Comparison of ENCODE assay signal across 38 cellular contexts in genomic region chr4:38876636-38877035, GRCh38. TPM values are rescaled to one million over a fixed set of nuclear protein-coding genes. Genes with fewer than 3 reads are reported as not detected.
"Had no signal": no experiment of that assay in that cellular context is flagged by ENCODE, and none has a peak within 500 bp of the region (broad histone marks: within the 10 kb centered on the region; RNA-seq: fewer than 3 reads in every experiment).

No MANE protein-coding gene starts in this region.

- ATAC-seq: activated CD8-positive, alpha-beta T cell treated with anti-CD3 and anti-CD28 coated beads for 36 hours; activated naive CD4-positive, alpha-beta T cell treated with anti-CD3 and anti-CD28 coated beads, Interleukin-2, amount 50 U/mL, for 72 hours; activated T-cell treated with anti-CD3 and anti-CD28 coated beads, Interleukin-2, amount 50 U/mL, for 4 hours; activated T-cell treated with anti-CD3 and anti-CD28 coated beads, Interleukin-2, amount 50 U/mL, for 72 hours; activated T-helper 17 cell treated with anti-CD3 and anti-CD28 coated beads, Interleukin-2, amount 50 U/mL, for 72 hours; body of pancreas had no signal

- H3K4me1 Mint-ChIP-seq: activated B cell treated with CpG ODN at 0.5 μM for 24 hours; activated CD4-positive, alpha-beta T cell treated with anti-CD3 and anti-CD28 coated beads, Interleukin-2, amount 10 ng/mL, durations not matched to agents 24 days and 14 days; activated naive CD8-positive, alpha-beta T cell treated with anti-CD3 and anti-CD28 coated beads for 36 hours; activated T-helper 17 cell treated with anti-CD3 and anti-CD28 coated beads, Interleukin-2, amount 50 U/mL, for 72 hours had no signal

- H3K36me3 Mint-ChIP-seq: activated CD4-positive, alpha-beta memory T cell treated with anti-CD3 and anti-CD28 coated beads for 36 hours; activated naive CD4-positive, alpha-beta T cell treated with anti-CD3 and anti-CD28 coated beads, Interleukin-2, amount 50 U/mL, for 72 hours; activated naive CD8-positive, alpha-beta T cell treated with anti-CD3 and anti-CD28 coated beads for 36 hours had no signal

- H3K27ac ChIP-seq: ascending aorta, body of pancreas, brain microvascular endothelial cell, breast epithelium, VCaP had no signal

- H3K4me1 ChIP-seq: ascending aorta, breast epithelium had no signal

- H3K27me3 ChIP-seq: adrenal gland, ascending aorta, body of pancreas, brain microvascular endothelial cell, breast epithelium had no signal

- FAIRE-seq: TTC549 had no signal

- DNase-seq: activated B cell treated with CpG ODN at 0.5 μM for 24 hours; activated CD4-positive, alpha-beta memory T cell treated with anti-CD3 and anti-CD28 coated beads for 36 hours; activated CD4-positive, alpha-beta T cell treated with anti-CD3 and anti-CD28 coated beads for 4 hours; activated CD4-positive, alpha-beta T cell treated with anti-CD3 and anti-CD28 coated beads, Interleukin-2, amount 10 ng/mL, durations not matched to agents 24 days and 14 days; activated CD4-positive, alpha-beta T cell treated with anti-CD3 and anti-CD28 coated beads, Interleukin-2, amount 50 U/mL, for 1 hour; activated CD4-positive, alpha-beta T cell treated with anti-CD3 and anti-CD28 coated beads, Interleukin-2, amount 50 U/mL, for 4 hours; activated CD4-positive, CD25-positive, alpha-beta regulatory T cell treated with anti-CD3 and anti-CD28 coated beads, Interleukin-2, amount 50 U/mL, for 72 hours; activated CD8-positive, alpha-beta memory T cell treated with anti-CD3 and anti-CD28 coated beads, Interleukin-2, amount 50 U/mL, for 4 hours; activated CD8-positive, alpha-beta T cell treated with anti-CD3 and anti-CD28 coated beads for 36 hours; activated effector memory CD4-positive, alpha-beta T cell treated with anti-CD3 and anti-CD28 coated beads, Interleukin-2, amount 50 U/mL, for 16 hours; activated gamma-delta T cell treated with Interleukin-2 at 50 U/mL for 16 hours; activated naive CD4-positive, alpha-beta T cell; activated naive CD4-positive, alpha-beta T cell treated with anti-CD3 and anti-CD28 coated beads for 36 hours; activated naive CD4-positive, alpha-beta T cell treated with anti-CD3 and anti-CD28 coated beads, Interleukin-2, amount 50 U/mL, for 16 hours; activated naive CD8-positive, alpha-beta T cell treated with anti-CD3 and anti-CD28 coated beads for 36 hours; activated T-cell treated with anti-CD3 and anti-CD28 coated beads for 4 hours; activated T-cell treated with anti-CD3 and anti-CD28 coated beads, Interleukin-2, amount 50 U/mL, for 1 hour; activated T-cell treated with anti-CD3 and anti-CD28 coated beads, Interleukin-2, amount 50 U/mL, for 4 hours; activated T-cell treated with anti-CD3 and anti-CD28 coated beads, Interleukin-2, amount 50 U/mL, for 72 hours; amygdala; anterior cingulate cortex; body of pancreas; brain microvascular endothelial cell; central memory CD4-positive, alpha-beta T cell; T-helper 1 cell; T-helper 2 cell; T-helper 9 cell had no signal

- H3K4me3 Mint-ChIP-seq: activated B cell treated with CpG ODN at 0.5 μM for 24 hours; activated CD4-positive, alpha-beta memory T cell treated with anti-CD3 and anti-CD28 coated beads for 36 hours; activated CD4-positive, alpha-beta T cell treated with anti-CD3 and anti-CD28 coated beads, Interleukin-2, amount 10 ng/mL, durations not matched to agents 24 days and 14 days; activated CD8-positive, alpha-beta T cell treated with anti-CD3 and anti-CD28 coated beads for 36 hours; activated naive CD4-positive, alpha-beta T cell treated with anti-CD3 and anti-CD28 coated beads for 36 hours; activated naive CD8-positive, alpha-beta T cell treated with anti-CD3 and anti-CD28 coated beads for 36 hours; activated T-cell treated with anti-CD3 and anti-CD28 coated beads, Interleukin-2, amount 50 U/mL, for 4 hours; activated T-cell treated with anti-CD3 and anti-CD28 coated beads, Interleukin-2, amount 50 U/mL, for 72 hours; activated T-helper 1 cell treated with anti-CD3 and anti-CD28 coated beads, Interleukin-12 subunit alpha, Interleukin-12 subunit beta, Interleukin-2, Interleukin-4 antibody, amounts not matched to agents 30 ng/mL and 10 ng/mL and 1 ng/mL, durations not matched to agents 14 hours and 24 hours and 36 hours; activated T-helper 17 cell treated with anti-CD3 and anti-CD28 coated beads, Interleukin-2, amount 50 U/mL, for 72 hours; T-helper 1 cell treated with Interleukin-12 subunit alpha and Interleukin-12 subunit beta and Interleukin-4 antibody, amounts not matched to agents 30 μg/mL and 1 μg/mL, for 36 hours; T-helper 2 cell treated with Interferon-gamma antibody and Interleukin-4, amounts not matched to agents 5 μg/mL and 100 μg/mL, for 36 hours had no signal

- H3K9me3 Mint-ChIP-seq: activated B cell treated with CpG ODN at 0.5 μM for 24 hours; activated CD4-positive, alpha-beta memory T cell treated with anti-CD3 and anti-CD28 coated beads for 36 hours; activated CD4-positive, alpha-beta T cell treated with anti-CD3 and anti-CD28 coated beads, Interleukin-2, amount 10 ng/mL, durations not matched to agents 24 days and 14 days; activated CD8-positive, alpha-beta T cell treated with anti-CD3 and anti-CD28 coated beads for 36 hours; activated naive CD4-positive, alpha-beta T cell treated with anti-CD3 and anti-CD28 coated beads for 36 hours; activated naive CD4-positive, alpha-beta T cell treated with anti-CD3 and anti-CD28 coated beads, Interleukin-2, amount 50 U/mL, for 72 hours; activated naive CD8-positive, alpha-beta T cell treated with anti-CD3 and anti-CD28 coated beads for 36 hours; activated T-cell treated with anti-CD3 and anti-CD28 coated beads, Interleukin-2, amount 50 U/mL, for 4 hours; activated T-helper 1 cell treated with anti-CD3 and anti-CD28 coated beads, Interleukin-12 subunit alpha, Interleukin-12 subunit beta, Interleukin-2, Interleukin-4 antibody, amounts not matched to agents 30 ng/mL and 10 ng/mL and 1 ng/mL, durations not matched to agents 14 hours and 24 hours and 36 hours; activated T-helper 17 cell treated with anti-CD3 and anti-CD28 coated beads, Interleukin-2, amount 50 U/mL, for 72 hours; T-helper 1 cell treated with Interleukin-12 subunit alpha and Interleukin-12 subunit beta and Interleukin-4 antibody, amounts not matched to agents 30 μg/mL and 1 μg/mL, for 36 hours; T-helper 2 cell treated with Interferon-gamma antibody and Interleukin-4, amounts not matched to agents 5 μg/mL and 100 μg/mL, for 36 hours had no signal

- H3K27ac Mint-ChIP-seq: activated B cell treated with CpG ODN at 0.5 μM for 24 hours; activated CD4-positive, alpha-beta memory T cell treated with anti-CD3 and anti-CD28 coated beads for 36 hours; activated CD4-positive, alpha-beta T cell treated with anti-CD3 and anti-CD28 coated beads, Interleukin-2, amount 10 ng/mL, durations not matched to agents 24 days and 14 days; activated CD8-positive, alpha-beta T cell treated with anti-CD3 and anti-CD28 coated beads for 36 hours; activated naive CD4-positive, alpha-beta T cell treated with anti-CD3 and anti-CD28 coated beads for 36 hours; activated naive CD4-positive, alpha-beta T cell treated with anti-CD3 and anti-CD28 coated beads, Interleukin-2, amount 50 U/mL, for 72 hours; activated naive CD8-positive, alpha-beta T cell treated with anti-CD3 and anti-CD28 coated beads for 36 hours; activated T-cell treated with anti-CD3 and anti-CD28 coated beads, Interleukin-2, amount 50 U/mL, for 72 hours; activated T-helper 1 cell treated with anti-CD3 and anti-CD28 coated beads, Interleukin-12 subunit alpha, Interleukin-12 subunit beta, Interleukin-2, Interleukin-4 antibody, amounts not matched to agents 30 ng/mL and 10 ng/mL and 1 ng/mL, durations not matched to agents 14 hours and 24 hours and 36 hours; activated T-helper 17 cell treated with anti-CD3 and anti-CD28 coated beads, Interleukin-2, amount 50 U/mL, for 72 hours; T-helper 1 cell treated with Interleukin-12 subunit alpha and Interleukin-12 subunit beta and Interleukin-4 antibody, amounts not matched to agents 30 μg/mL and 1 μg/mL, for 36 hours; T-helper 2 cell treated with Interferon-gamma antibody and Interleukin-4, amounts not matched to agents 5 μg/mL and 100 μg/mL, for 36 hours had no signal

- H3K27me3 Mint-ChIP-seq: activated B cell treated with CpG ODN at 0.5 μM for 24 hours; activated CD8-positive, alpha-beta T cell treated with anti-CD3 and anti-CD28 coated beads for 36 hours had no signal

- H3K4me3 ChIP-seq: adrenal gland, ascending aorta, body of pancreas, breast epithelium had no signal

- H3K36me3 ChIP-seq: breast epithelium had no signal

- H3K9me3 ChIP-seq: adrenal gland, ascending aorta, body of pancreas, breast epithelium had no signal

RNA-seq across cellular contexts. Expression of gene FAM114A1, which starts 9.0 kb away (rescaled TPM):
- total RNA-seq: activated CD8-positive, alpha-beta memory T cell treated with anti-CD3 and anti-CD28 coated beads for 36 hours had no signal
